8 cellular contexts compared by ENCODE assay signal in the genomic region with DNA sequence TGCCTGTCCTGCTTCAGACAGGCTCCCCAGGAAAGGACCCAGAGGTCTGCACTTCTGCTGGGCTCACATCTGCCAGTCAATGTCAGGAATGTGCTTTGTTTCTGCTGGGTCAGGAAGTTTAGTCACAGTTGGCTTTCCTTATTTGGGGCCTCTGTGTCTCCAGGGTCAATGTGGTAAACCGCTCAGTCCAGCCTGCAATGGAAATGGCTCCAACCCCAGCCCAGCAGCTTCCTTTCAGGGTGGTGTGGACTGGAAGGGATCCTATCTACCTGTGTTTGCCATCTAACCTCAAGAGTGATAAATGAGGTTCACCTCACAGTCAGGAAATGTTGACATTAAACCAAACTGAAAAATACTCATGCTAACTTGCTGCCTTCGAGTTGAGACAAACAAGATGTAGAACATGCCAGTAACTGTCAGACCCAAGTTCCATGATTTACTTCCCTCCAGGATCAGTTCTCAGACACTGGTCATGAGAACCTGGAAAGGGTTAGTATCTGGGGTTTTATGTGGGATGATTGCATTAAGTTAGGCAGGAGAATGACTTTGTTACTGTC. TPM values are rescaled to one million over a fixed set of nuclear protein-coding genes. Genes with fewer than 3 reads are reported as not detected.
DNase-seq lines count a peak whose midpoint lies in the region; ATAC-seq and TF ChIP-seq lines count a peak whose summit lies in the region.

No MANE protein-coding gene starts in this region.

- H3K4me3 Mint-ChIP-seq in activated naive CD4-positive, alpha-beta T cell treated with anti-CD3 and anti-CD28 coated beads, Interleukin-2, amount 50 U/mL, for 24 hours = no peak overlapping the region
- H3K4me3 Mint-ChIP-seq in activated T-helper 17 cell treated with anti-CD3 and anti-CD28 coated beads, Interleukin-2, amount 50 U/mL, for 72 hours = peak overlapping the region; percentile 4

- no peaks in the 10 kb centered on the region for H3K27me3 ChIP-seq in uterus

- ATAC-seq in activated T-helper 17 cell treated with anti-CD3 and anti-CD28 coated beads, Interleukin-2, amount 50 U/mL, for 72 hours (replicated peaks) = peak; percentile 64
- ATAC-seq in GM21717 (IDR thresholded peaks at IDR 0.05; ENCODE audit: unreplicated experiment) = no peak
- ATAC-seq in HG03342 (IDR thresholded peaks at IDR 0.05; ENCODE audit: unreplicated experiment) = no peak

- no peak for TF ChIP-seq CTCF in uterus (IDR thresholded peaks at IDR 0.05)

- DNase-seq in activated naive CD4-positive, alpha-beta T cell treated with Interleukin-2 at 50 U/mL for 16 hours = no peak
- peak; percentile 96 for DNase-seq in iris pigment epithelial cell (ENCODE audit: low read depth)
- DNase-seq in uterus = no peak
- no peak for DNase-seq in occipital lobe (lab: John Stamatoyannopoulos, UW)

- no peak for TF ChIP-seq POLR2A in uterus (IDR thresholded peaks at IDR 0.05)

- no peaks in the 10 kb centered on the region for H3K9me3 Mint-ChIP-seq in activated naive CD4-positive, alpha-beta T cell treated with anti-CD3 and anti-CD28 coated beads, Interleukin-2, amount 50 U/mL, for 24 hours
- no peaks in the 10 kb centered on the region for H3K9me3 Mint-ChIP-seq in activated T-helper 17 cell treated with anti-CD3 and anti-CD28 coated beads, Interleukin-2, amount 50 U/mL, for 72 hours

- H3K9me3 ChIP-seq in uterus = no peaks in the 10 kb centered on the region

- no peaks in the 10 kb centered on the region for H3K4me1 ChIP-seq in uterus

- H3K27me3 Mint-ChIP-seq in activated naive CD4-positive, alpha-beta T cell treated with anti-CD3 and anti-CD28 coated beads, Interleukin-2, amount 50 U/mL, for 24 hours = no peaks in the 10 kb centered on the region
- no peaks in the 10 kb centered on the region for H3K27me3 Mint-ChIP-seq in activated T-helper 17 cell treated with anti-CD3 and anti-CD28 coated beads, Interleukin-2, amount 50 U/mL, for 72 hours

- peak overlapping the region; percentile 76 for H3K27ac Mint-ChIP-seq in activated naive CD4-positive, alpha-beta T cell treated with anti-CD3 and anti-CD28 coated beads, Interleukin-2, amount 50 U/mL, for 24 hours
- H3K27ac Mint-ChIP-seq in activated T-helper 17 cell treated with anti-CD3 and anti-CD28 coated beads, Interleukin-2, amount 50 U/mL, for 72 hours = peak overlapping the region; percentile 60

- no peak overlapping the region for H3K4me3 ChIP-seq in uterus

- no peaks in the 10 kb centered on the region for H3K36me3 ChIP-seq in uterus

- peaks cover 11% of the 10 kb centered on the region for H3K4me1 Mint-ChIP-seq in activated naive CD4-positive, alpha-beta T cell treated with anti-CD3 and anti-CD28 coated beads, Interleukin-2, amount 50 U/mL, for 24 hours
- peaks cover 13% of the 10 kb centered on the region for H3K4me1 Mint-ChIP-seq in activated T-helper 17 cell treated with anti-CD3 and anti-CD28 coated beads, Interleukin-2, amount 50 U/mL, for 72 hours

- intact Hi-C loops in uterus (cut with DNase I; ENCODE audit: low total_unique reads) = no loop called here

- peaks cover 19% of the 10 kb centered on the region for H3K36me3 Mint-ChIP-seq in activated naive CD4-positive, alpha-beta T cell treated with anti-CD3 and anti-CD28 coated beads, Interleukin-2, amount 50 U/mL, for 24 hours
- peaks cover 74% of the 10 kb centered on the region for H3K36me3 Mint-ChIP-seq in activated T-helper 17 cell treated with anti-CD3 and anti-CD28 coated beads, Interleukin-2, amount 50 U/mL, for 72 hours (ENCODE audit: low read depth)

- peak overlapping the region; percentile 30 for H3K27ac ChIP-seq in uterus

RNA-seq across cellular contexts. Expression of a gene that starts 20.3 kb away (rescaled TPM):
- 1,000 to 10,000 TPM; 3,460 to 3,623 TPM for total RNA-seq in activated T-helper 17 cell treated with anti-CD3 and anti-CD28 coated beads, Interleukin-2, amount 50 U/mL, for 72 hours
- total RNA-seq in uterus = 100 to 1,000 TPM; 123 to 358 (median 225) TPM
- 260 TPM for total RNA-seq in occipital lobe

RNA-seq across cellular contexts. Expression of a gene that starts 40.8 kb away (rescaled TPM):
- total RNA-seq in activated T-helper 17 cell treated with anti-CD3 and anti-CD28 coated beads, Interleukin-2, amount 50 U/mL, for 72 hours = 10 to 100 TPM; 48.0 to 50.5 TPM
- total RNA-seq in uterus (1,000 to 10,000 TPM in 1 of 4 donors, 100 to 1,000 TPM in 2, 10 to 100 TPM in 1; 51.2 to 1,226 (median 253) TPM), occipital lobe (1,292 TPM)

Comparison
In these comparisons a context has a peak if more than half of its experiments do, and no peak if none do; other contexts are left out.
1. RNA of a gene that starts 20.3 kb away (total RNA-seq): 3,460 to 3,623 TPM in activated T-helper 17 cell treated with anti-CD3 and anti-CD28 coated beads, Interleukin-2, amount 50 U/mL, for 72 hours; 123 to 358 TPM in uterus and 260 TPM in occipital lobe (single experiment); every median in the first group is over 4 times any median in the second.